18 cellular contexts compared by ENCODE assay signal in genomic region chr15:88284441-88285106, GRCh38. TPM values are rescaled to one million over a fixed set of nuclear protein-coding genes. Genes with fewer than 3 reads are reported as not detected.
DNase-seq lines count a peak whose midpoint lies in the region; ATAC-seq lines count a peak whose summit lies in the region.
"Had no signal": no experiment of that assay in that cellular context is flagged by ENCODE, and none has a peak within 500 bp of the region (broad histone marks: within the 10 kb centered on the region; RNA-seq: fewer than 3 reads in every experiment).

No MANE protein-coding gene starts in this region.

- H4K8ac ChIP-seq in mesendoderm (ENCODE audit: low read depth, low read length) = no peak overlapping the region

- no peaks in the 10 kb centered on the region for H3K79me1 ChIP-seq in mesendoderm (ENCODE audit: low read length)

- ATAC-seq in left ventricle myocardium superior (no peak), aorta (ENCODE audit: low FRiP score) (peak; percentile 23), HG03175 (IDR thresholded peaks at IDR 0.05; ENCODE audit: unreplicated experiment) (no peak)
- ATAC-seq in stimulated activated naive B cell treated with anti-CD40 and anti-IgM and Interleukin-4, amounts not matched to agents 10 μg/mL and 1 μg/mL and 100 μg/mL, for 72 hours (replicated peaks) = no peak
- ATAC-seq: CD8-positive, alpha-beta T cell; GM12878 had no signal

- no peak overlapping the region for H2BK5ac ChIP-seq in mesendoderm (ENCODE audit: low read length)

- no peak overlapping the region for H3K4me3 Mint-ChIP-seq in stimulated activated naive B cell treated with anti-CD40 and anti-IgM and Interleukin-4, amounts not matched to agents 10 μg/mL and 1 μg/mL and 100 μg/mL, for 72 hours
- H3K4me3 Mint-ChIP-seq: CD8-positive, alpha-beta T cell had no signal

- no peaks in the 10 kb centered on the region for H3K79me2 ChIP-seq in mesendoderm (ENCODE audit: control insufficient read depth, insufficient read depth, low read length)

- peaks cover 0 to 2% of the 10 kb centered on the region in 2 donors for H3K9me3 Mint-ChIP-seq in stimulated activated naive B cell treated with anti-CD40 and anti-IgM and Interleukin-4, amounts not matched to agents 10 μg/mL and 1 μg/mL and 100 μg/mL, for 72 hours
- H3K9me3 Mint-ChIP-seq: CD8-positive, alpha-beta T cell had no signal

- H3K27me3 Mint-ChIP-seq in stimulated activated naive B cell treated with anti-CD40 and anti-IgM and Interleukin-4, amounts not matched to agents 10 μg/mL and 1 μg/mL and 100 μg/mL, for 72 hours = peaks cover 51 to 62% of the 10 kb centered on the region in 2 donors

- H2AK5ac ChIP-seq in mesendoderm (ENCODE audit: low read length) = no peak overlapping the region

- no peak overlapping the region for H3K4me2 ChIP-seq in mesendoderm (ENCODE audit: low read length)
- H3K4me2 ChIP-seq: BLaER1 treated with 17β-estradiol and CSF1 and Interleukin-3, amounts not matched to agents 10 nM and 100 nM; SK-N-SH had no signal

- no CpG with 5 or more reads among the region's 15 CpGs for WGBS in mesendoderm (ENCODE audit: extremely low coverage, insufficient coverage, low lambda C conversion rate)
- 10 to 13% methylated on average over 14 to 15 of the region's 15 CpGs for WGBS in aorta, 2 donors

- H3K27ac Mint-ChIP-seq in stimulated activated naive B cell treated with anti-CD40 and anti-IgM and Interleukin-4, amounts not matched to agents 10 μg/mL and 1 μg/mL and 100 μg/mL, for 72 hours = no peak overlapping the region
- H3K27ac Mint-ChIP-seq: CD8-positive, alpha-beta T cell had no signal

- intact Hi-C loops in left ventricle myocardium superior (cut with micrococcal nuclease) = no loop called here
- intact Hi-C loops in cardiac septum (cut with DNase I) = no loop called here
- intact Hi-C loops in aorta (cut with DNase I) = no loop called here

- H3K27ac ChIP-seq in mesendoderm (ENCODE audit: low read depth, low read length) (no peak overlapping the region), aorta (ENCODE audit: low read depth in 1 of 2, low read length in 2 of 2) (no peak overlapping the region)
- H3K27ac ChIP-seq: BLaER1 treated with 17β-estradiol and CSF1 and Interleukin-3, amounts not matched to agents 10 nM and 100 nM; GM23248; Peyer's patch had no signal

- peaks cover 20% of the 10 kb centered on the region for H3K4me1 ChIP-seq in NT2/D1 (ENCODE audit: insufficient read depth, insufficient read length)
- no peaks in the 10 kb centered on the region for H3K4me1 ChIP-seq in mesendoderm (ENCODE audit: control insufficient read depth, low read depth, low read length)
- no peaks in the 10 kb centered on the region for H3K4me1 ChIP-seq in aorta (ENCODE audit: control insufficient read depth in 1 of 2, insufficient read depth in 2 of 2, low read length in 2 of 2)
- H3K4me1 ChIP-seq: BLaER1 treated with 17β-estradiol and CSF1 and Interleukin-3, amounts not matched to agents 10 nM and 100 nM; Peyer's patch had no signal

- DNase-seq in left ventricle myocardium superior (peak; percentile 28), cardiac septum (ENCODE audit: low spot score) (no peak), NT2/D1 (ENCODE audit: low read depth, low spot score) (no peak), mesendoderm (peak; percentile 13), aorta (no peak)
- DNase-seq in stimulated activated naive B cell treated with anti-CD40 and anti-IgM and Interleukin-4, amounts not matched to agents 10 μg/mL and 1 μg/mL and 100 μg/mL, for 72 hours = no peak
- DNase-seq: Calu3; CD8-positive, alpha-beta T cell; GM23248; KBM-7; NCI-H2029; NCI-H2171 treated with DMSO at 0.1 percent for 48 hours; NCI-H446 treated with DMSO at 0.1 percent for 48 hours; Peyer's patch; SK-N-SH had no signal

- H2BK120ac ChIP-seq in mesendoderm (ENCODE audit: low read depth, low read length) = no peak overlapping the region

- no peak overlapping the region for H3K18ac ChIP-seq in mesendoderm (ENCODE audit: low read length)

- H3K9ac ChIP-seq in NT2/D1 (ENCODE audit: insufficient read length, low read depth) (peak overlapping the region; percentile 34), mesendoderm (ENCODE audit: low read length) (no peak overlapping the region)
- H3K9ac ChIP-seq: BLaER1 treated with 17β-estradiol and CSF1 and Interleukin-3, amounts not matched to agents 10 nM and 100 nM; GM23248; SK-N-SH had no signal

- H3K4me1 Mint-ChIP-seq in stimulated activated naive B cell treated with anti-CD40 and anti-IgM and Interleukin-4, amounts not matched to agents 10 μg/mL and 1 μg/mL and 100 μg/mL, for 72 hours = peaks cover 0 to 2% of the 10 kb centered on the region in 2 donors

- no peaks in the 10 kb centered on the region for H3K36me3 Mint-ChIP-seq in stimulated activated naive B cell treated with anti-CD40 and anti-IgM and Interleukin-4, amounts not matched to agents 10 μg/mL and 1 μg/mL and 100 μg/mL, for 72 hours
- H3K36me3 Mint-ChIP-seq: CD8-positive, alpha-beta T cell had no signal

- H2BK15ac ChIP-seq in mesendoderm (replicated peaks; ENCODE audit: low read depth) = no peak overlapping the region

- no peak overlapping the region for H3K23ac ChIP-seq in mesendoderm (ENCODE audit: low read length)

- H3K4me3 ChIP-seq in NT2/D1 (ENCODE audit: insufficient read length, low read depth) = peak overlapping the region; percentile 15
- no peak overlapping the region for H3K4me3 ChIP-seq in mesendoderm (ENCODE audit: low read length)
- H3K4me3 ChIP-seq in aorta (ENCODE audit: low read length in 2 of 2) = no peak overlapping the region
- H3K4me3 ChIP-seq: BLaER1 treated with 17β-estradiol and CSF1 and Interleukin-3, amounts not matched to agents 10 nM and 100 nM; GM12878; GM23248; Peyer's patch had no signal

- H4K5ac ChIP-seq in mesendoderm (ENCODE audit: low read length) = no peak overlapping the region

- H3K56ac ChIP-seq in mesendoderm (ENCODE audit: low read length) = no peak overlapping the region

- H3K9me3 ChIP-seq in NT2/D1 (ENCODE audit: insufficient read depth, low read length) (no peaks in the 10 kb centered on the region), aorta (ENCODE audit: control insufficient read depth, low read length) (peaks cover 2% of the 10 kb centered on the region)
- H3K9me3 ChIP-seq: Peyer's patch, SK-N-SH had no signal

- no peak overlapping the region for H3K4ac ChIP-seq in mesendoderm (ENCODE audit: low read depth, low read length)

- H3K36me3 ChIP-seq in NT2/D1 (ENCODE audit: insufficient read depth, insufficient read length, low read length) (no peaks in the 10 kb centered on the region), mesendoderm (ENCODE audit: control insufficient read depth, insufficient read depth, low read length) (no peaks in the 10 kb centered on the region), aorta (ENCODE audit: control insufficient read depth in 1 of 2, insufficient read depth in 2 of 2, low read length in 1 of 2) (no peaks in the 10 kb centered on the region)
- H3K36me3 ChIP-seq: BLaER1 treated with 17β-estradiol and CSF1 and Interleukin-3, amounts not matched to agents 10 nM and 100 nM; Peyer's patch had no signal

- peaks cover 19% of the 10 kb centered on the region for H3K27me3 ChIP-seq in NT2/D1 (ENCODE audit: insufficient read depth, insufficient read length)
- H3K27me3 ChIP-seq in mesendoderm (ENCODE audit: insufficient read depth, low read length, poor library complexity) = no peaks in the 10 kb centered on the region
- H3K27me3 ChIP-seq in aorta (ENCODE audit: control insufficient read depth in 1 of 2, insufficient read depth in 2 of 2, low read length in 1 of 2) = no peaks in the 10 kb centered on the region
- H3K27me3 ChIP-seq: Peyer's patch had no signal

RNA-seq across cellular contexts. Expression of gene NTRK3, which starts 28.0 kb away (rescaled TPM):
- total RNA-seq in left ventricle myocardium superior (4.0 TPM), cardiac septum (3.7 TPM), aorta (10 to 100 TPM; 79.2 to 79.9 TPM)
- 0.58 TPM for polyA plus RNA-seq in mesendoderm (2013, experiment 1 of 2)
- 0.55 TPM for polyA plus RNA-seq in mesendoderm (2013, experiment 2 of 2)
- polyA plus RNA-seq in aorta = 10 to 100 TPM in 1 of 2 donors, 1 to 10 TPM in 1; 8.9 to 84.0 TPM
- total RNA-seq: Calu3; CD8-positive, alpha-beta T cell; GM12878; GM23248 had no signal
- polyA plus RNA-seq: GM12878, GM23248 had no signal

Comparison
In these comparisons a context has a peak if more than half of its experiments do, and no peak if none do; other contexts are left out.
1. DNase-seq: peak in left ventricle myocardium superior (single experiment) and mesendoderm (single experiment); none in cardiac septum (single experiment), NT2/D1 (single experiment), aorta (0 of 2) and stimulated activated naive B cell treated with anti-CD40 and anti-IgM and Interleukin-4, amounts not matched to agents 10 μg/mL and 1 μg/mL and 100 μg/mL, for 72 hours (single experiment).
2. RNA of gene NTRK3, which starts 28.0 kb away (total RNA-seq): 79.2 to 79.9 TPM in aorta; 4.0 TPM in left ventricle myocardium superior (single experiment) and 3.7 TPM in cardiac septum (single experiment); every median in the first group is over 10 times any median in the second.